In genomic region chr6:37047421-37047931, GRCh38 we compare ENCODE assay signal across 18 cellular contexts. TPM values are rescaled to one million over a fixed set of nuclear protein-coding genes. Genes with fewer than 3 reads are reported as not detected.
DNase-seq lines count a peak whose midpoint lies in the region; ATAC-seq lines count a peak whose summit lies in the region.
"Had no signal": no experiment of that assay in that cellular context is flagged by ENCODE, and none has a peak within 500 bp of the region (broad histone marks: within the 10 kb centered on the region; RNA-seq: fewer than 3 reads in every experiment).

No MANE protein-coding gene starts in this region.

- DNase-seq in activated CD8-positive, alpha-beta memory T cell treated with anti-CD3 and anti-CD28 coated beads, Interleukin-2, amount 10 ng/mL, durations not matched to agents 7 days and 5 days = no peak
- DNase-seq in activated CD8-positive, alpha-beta memory T cell treated with anti-CD3 and anti-CD28 coated beads, Interleukin-2, amount 50 U/mL, for 4 hours = no peak
- peak; percentile 40 to 45 for DNase-seq in Kasumi-1 (lab: John Stamatoyannopoulos, UW)
- no peak for DNase-seq in activated naive CD4-positive, alpha-beta T cell treated with anti-CD3 and anti-CD28 coated beads, Interleukin-2, amount 50 U/mL, for 72 hours (ENCODE audit: low spot score in 2 of 2)
- no peak for DNase-seq in natural killer cell treated with Interleukin-12 subunit alpha and Interleukin-12 subunit beta and Interleukin-15 and Interleukin-18, amount 100 ng/mL, for 72 hours (ENCODE audit: low spot score)
- no peak for DNase-seq in effector CD8-positive, alpha-beta T cell (lab: John Stamatoyannopoulos, UW)
- DNase-seq: central memory CD4-positive, alpha-beta T cell; left colon; NCI-H1092 treated with DMSO at 0.1 percent for 48 hours; NCI-H2107; NCI-H526 treated with DMSO at 0.1 percent for 48 hours; upper lobe of left lung had no signal

- H3K27me3 Mint-ChIP-seq in activated CD8-positive, alpha-beta memory T cell treated with anti-CD3 and anti-CD28 coated beads, Interleukin-2, amount 10 ng/mL, durations not matched to agents 7 days and 5 days = no peaks in the 10 kb centered on the region
- H3K27me3 Mint-ChIP-seq in natural killer cell treated with Interleukin-12 subunit alpha and Interleukin-12 subunit beta and Interleukin-15 and Interleukin-18, amount 100 ng/mL, for 72 hours = no peaks in the 10 kb centered on the region

- peak overlapping the region; percentile 96 for H3K27ac Mint-ChIP-seq in activated CD8-positive, alpha-beta memory T cell treated with anti-CD3 and anti-CD28 coated beads, Interleukin-2, amount 10 ng/mL, durations not matched to agents 7 days and 5 days
- peak overlapping the region; percentile 95 to 99 for H3K27ac Mint-ChIP-seq in activated naive CD4-positive, alpha-beta T cell treated with anti-CD3 and anti-CD28 coated beads, Interleukin-2, amount 50 U/mL, for 72 hours
- H3K27ac Mint-ChIP-seq in natural killer cell treated with Interleukin-12 subunit alpha and Interleukin-12 subunit beta and Interleukin-15 and Interleukin-18, amount 100 ng/mL, for 72 hours = peak overlapping the region; percentile 98 to 100

- no peak for ATAC-seq in activated CD8-positive, alpha-beta memory T cell treated with anti-CD3 and anti-CD28 coated beads, Interleukin-2, amount 10 ng/mL, durations not matched to agents 7 days and 5 days
- no peak for ATAC-seq in activated naive CD4-positive, alpha-beta T cell treated with anti-CD3 and anti-CD28 coated beads, Interleukin-2, amount 50 U/mL, for 72 hours
- ATAC-seq in natural killer cell treated with Interleukin-12 subunit alpha and Interleukin-12 subunit beta and Interleukin-15 and Interleukin-18, amount 100 ng/mL, for 72 hours = peak in 1 of 2 donors; percentile 2
- ATAC-seq in GM21381 (IDR thresholded peaks at IDR 0.05; ENCODE audit: unreplicated experiment) = no peak
- no peak for ATAC-seq in HG03095 (IDR thresholded peaks at IDR 0.05; ENCODE audit: unreplicated experiment)
- ATAC-seq: A549, GM12878, HepG2, left colon had no signal

- peaks cover 17% of the 10 kb centered on the region for H3K36me3 Mint-ChIP-seq in activated CD8-positive, alpha-beta memory T cell treated with anti-CD3 and anti-CD28 coated beads, Interleukin-2, amount 10 ng/mL, durations not matched to agents 7 days and 5 days
- peaks cover 13 to 26% of the 10 kb centered on the region in 2 donors for H3K36me3 Mint-ChIP-seq in activated naive CD4-positive, alpha-beta T cell treated with anti-CD3 and anti-CD28 coated beads, Interleukin-2, amount 50 U/mL, for 72 hours
- peaks cover 7% of the 10 kb centered on the region for H3K36me3 Mint-ChIP-seq in natural killer cell treated with Interleukin-12 subunit alpha and Interleukin-12 subunit beta and Interleukin-15 and Interleukin-18, amount 100 ng/mL, for 72 hours

- H3K9me3 Mint-ChIP-seq in activated CD8-positive, alpha-beta memory T cell treated with anti-CD3 and anti-CD28 coated beads, Interleukin-2, amount 10 ng/mL, durations not matched to agents 7 days and 5 days (ENCODE audit: low read depth) = no peaks in the 10 kb centered on the region
- H3K9me3 Mint-ChIP-seq in activated naive CD4-positive, alpha-beta T cell treated with anti-CD3 and anti-CD28 coated beads, Interleukin-2, amount 50 U/mL, for 72 hours = peaks cover 0 to 5% of the 10 kb centered on the region in 2 donors
- H3K9me3 Mint-ChIP-seq in natural killer cell treated with Interleukin-12 subunit alpha and Interleukin-12 subunit beta and Interleukin-15 and Interleukin-18, amount 100 ng/mL, for 72 hours = no peaks in the 10 kb centered on the region

- CTCF ChIA-PET in activated CD8-positive, alpha-beta memory T cell treated with anti-CD3 and anti-CD28 coated beads, Interleukin-2, amount 10 ng/mL, durations not matched to agents 7 days and 5 days (lab: Charles Lee) = interaction anchor here (1.0 to 32.5 kb wide), 11 partner anchors 7 to 162 kb away, joined by 3 to 610 read pairs (median 4); partner anchors contain the start of gene PIM1

- H3K4me1 Mint-ChIP-seq in activated CD8-positive, alpha-beta memory T cell treated with anti-CD3 and anti-CD28 coated beads, Interleukin-2, amount 10 ng/mL, durations not matched to agents 7 days and 5 days = peaks cover 80% of the 10 kb centered on the region
- peaks cover 63 to 68% of the 10 kb centered on the region in 2 donors for H3K4me1 Mint-ChIP-seq in natural killer cell treated with Interleukin-12 subunit alpha and Interleukin-12 subunit beta and Interleukin-15 and Interleukin-18, amount 100 ng/mL, for 72 hours (ENCODE audit: low read depth in 2 of 2)

- H3K4me3 Mint-ChIP-seq in activated CD8-positive, alpha-beta memory T cell treated with anti-CD3 and anti-CD28 coated beads, Interleukin-2, amount 10 ng/mL, durations not matched to agents 7 days and 5 days = no peak overlapping the region
- H3K4me3 Mint-ChIP-seq in natural killer cell treated with Interleukin-12 subunit alpha and Interleukin-12 subunit beta and Interleukin-15 and Interleukin-18, amount 100 ng/mL, for 72 hours = peak overlapping the region; percentile 83

RNA-seq across cellular contexts. Expression of gene FGD2, which starts 42.0 kb away (rescaled TPM):
- 10 to 100 TPM; 15.6 to 26.3 TPM for total RNA-seq in activated CD8-positive, alpha-beta memory T cell treated with anti-CD3 and anti-CD28 coated beads, Interleukin-2, amount 10 ng/mL, durations not matched to agents 7 days and 5 days
- total RNA-seq in activated naive CD4-positive, alpha-beta T cell treated with anti-CD3 and anti-CD28 coated beads, Interleukin-2, amount 50 U/mL, for 72 hours = 1 to 10 TPM; 1.3 to 2.4 TPM
- total RNA-seq in natural killer cell treated with Interleukin-12 subunit alpha and Interleukin-12 subunit beta and Interleukin-15 and Interleukin-18, amount 100 ng/mL, for 72 hours = 1 to 10 TPM; 9.1 to 9.3 TPM
- total RNA-seq: HepG2, osteocyte had no signal

Comparison
In these comparisons a context has a peak if more than half of its experiments do, and no peak if none do; other contexts are left out.
1. DNase-seq: peak in Kasumi-1 (2 of 2); none in activated CD8-positive, alpha-beta memory T cell treated with anti-CD3 and anti-CD28 coated beads, Interleukin-2, amount 10 ng/mL, durations not matched to agents 7 days and 5 days (single experiment), activated CD8-positive, alpha-beta memory T cell treated with anti-CD3 and anti-CD28 coated beads, Interleukin-2, amount 50 U/mL, for 4 hours (single experiment), activated naive CD4-positive, alpha-beta T cell treated with anti-CD3 and anti-CD28 coated beads, Interleukin-2, amount 50 U/mL, for 72 hours (0 of 2), natural killer cell treated with Interleukin-12 subunit alpha and Interleukin-12 subunit beta and Interleukin-15 and Interleukin-18, amount 100 ng/mL, for 72 hours (single experiment) and effector CD8-positive, alpha-beta T cell (single experiment).
2. Peak in every context shown above with its lines, with median percentiles within 50 percentile points of each other: H3K27ac Mint-ChIP-seq.